Comparison of ENCODE assay signal across 1 cellular context in the genomic region with DNA sequence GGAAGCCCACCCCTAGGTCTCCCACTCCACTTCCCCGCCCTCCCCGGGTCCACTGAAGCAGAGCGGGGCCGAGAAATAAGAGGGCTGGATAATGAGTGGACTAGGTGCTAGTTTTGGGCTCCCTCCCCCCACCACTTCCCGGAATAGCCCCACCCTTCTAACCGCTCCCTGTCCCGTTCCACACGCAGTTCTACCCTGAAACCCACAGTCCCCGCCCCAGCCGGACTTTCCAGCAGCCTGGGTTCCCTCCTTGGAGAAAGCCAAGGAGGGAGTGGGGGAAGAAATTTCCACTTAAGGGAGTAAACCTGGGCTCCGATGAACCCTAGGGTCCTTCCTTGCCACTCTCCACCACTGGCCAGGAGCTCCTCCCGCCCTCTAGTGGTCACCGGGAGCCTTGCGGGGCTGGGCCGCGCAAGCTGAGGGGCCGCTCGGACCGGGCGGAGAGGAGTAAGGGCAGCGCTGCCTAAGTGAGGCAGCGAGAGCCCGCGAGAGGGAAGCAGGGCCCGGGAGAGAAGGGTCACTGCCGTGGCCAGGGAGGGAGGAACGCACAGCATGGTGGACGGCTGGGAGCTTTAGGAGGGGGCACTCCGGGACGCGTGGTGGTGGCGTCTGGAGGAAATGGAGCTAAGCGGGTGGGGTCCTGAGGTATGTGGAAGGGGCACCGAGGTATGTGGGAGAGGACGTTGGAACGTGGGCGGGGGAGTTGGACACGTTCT.
TF ChIP-seq lines count a peak whose summit lies in the region.

No MANE protein-coding gene starts in this region.

TF ChIP-seq in SK-N-SH treated with all-trans-retinoic acid at 6 μM for 48 hours, 23 proteins besides CTCF, POLR2A, EP300 and RAD21 (continued from another document):
- TF ChIP-seq, protein P1, sequence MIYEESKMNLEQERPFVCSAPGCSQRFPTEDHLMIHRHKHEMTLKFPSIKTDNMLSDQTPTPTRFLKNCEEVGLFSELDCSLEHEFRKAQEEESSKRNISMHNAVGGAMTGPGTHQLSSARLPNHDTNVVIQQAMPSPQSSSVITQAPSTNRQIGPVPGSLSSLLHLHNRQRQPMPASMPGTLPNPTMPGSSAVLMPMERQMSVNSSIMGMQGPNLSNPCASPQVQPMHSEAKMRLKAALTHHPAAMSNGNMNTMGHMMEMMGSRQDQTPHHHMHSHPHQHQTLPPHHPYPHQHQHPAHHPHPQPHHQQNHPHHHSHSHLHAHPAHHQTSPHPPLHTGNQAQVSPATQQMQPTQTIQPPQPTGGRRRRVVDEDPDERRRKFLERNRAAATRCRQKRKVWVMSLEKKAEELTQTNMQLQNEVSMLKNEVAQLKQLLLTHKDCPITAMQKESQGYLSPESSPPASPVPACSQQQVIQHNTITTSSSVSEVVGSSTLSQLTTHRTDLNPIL (CRISPR knock-in tag; IDR thresholded peaks at IDR 0.05; ENCODE audit: low read depth) = no peak
- peak; percentile 29; the same call in 1 of the 2 replicates for TF ChIP-seq TOX (CRISPR knock-in tag; IDR thresholded peaks at IDR 0.05; ENCODE audit: borderline replicate concordance)
- no peak for TF ChIP-seq TCF4 (CRISPR knock-in tag; IDR thresholded peaks at IDR 0.05; ENCODE audit: borderline replicate concordance)
- TF ChIP-seq GLIS3 (CRISPR knock-in tag; IDR thresholded peaks at IDR 0.05) = no peak
- TF ChIP-seq SNAI2 (CRISPR knock-in tag; IDR thresholded peaks at IDR 0.05) = no peak
- TF ChIP-seq ZNF70 (CRISPR knock-in tag; IDR thresholded peaks at IDR 0.05) = no peak
- TF ChIP-seq PPARA (CRISPR knock-in tag; IDR thresholded peaks at IDR 0.05; ENCODE audit: borderline replicate concordance) = no peak
- TF ChIP-seq ZFP3 (CRISPR knock-in tag; IDR thresholded peaks at IDR 0.05) = no peak
- TF ChIP-seq OSR1 (CRISPR knock-in tag; IDR thresholded peaks at IDR 0.05) = peak; percentile 21; the same call in 1 of the 2 replicates
- TF ChIP-seq, protein P2, sequence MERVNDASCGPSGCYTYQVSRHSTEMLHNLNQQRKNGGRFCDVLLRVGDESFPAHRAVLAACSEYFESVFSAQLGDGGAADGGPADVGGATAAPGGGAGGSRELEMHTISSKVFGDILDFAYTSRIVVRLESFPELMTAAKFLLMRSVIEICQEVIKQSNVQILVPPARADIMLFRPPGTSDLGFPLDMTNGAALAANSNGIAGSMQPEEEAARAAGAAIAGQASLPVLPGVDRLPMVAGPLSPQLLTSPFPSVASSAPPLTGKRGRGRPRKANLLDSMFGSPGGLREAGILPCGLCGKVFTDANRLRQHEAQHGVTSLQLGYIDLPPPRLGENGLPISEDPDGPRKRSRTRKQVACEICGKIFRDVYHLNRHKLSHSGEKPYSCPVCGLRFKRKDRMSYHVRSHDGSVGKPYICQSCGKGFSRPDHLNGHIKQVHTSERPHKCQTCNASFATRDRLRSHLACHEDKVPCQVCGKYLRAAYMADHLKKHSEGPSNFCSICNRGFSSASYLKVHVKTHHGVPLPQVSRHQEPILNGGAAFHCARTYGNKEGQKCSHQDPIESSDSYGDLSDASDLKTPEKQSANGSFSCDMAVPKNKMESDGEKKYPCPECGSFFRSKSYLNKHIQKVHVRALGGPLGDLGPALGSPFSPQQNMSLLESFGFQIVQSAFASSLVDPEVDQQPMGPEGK (CRISPR knock-in tag; IDR thresholded peaks at IDR 0.05; ENCODE audit: borderline replicate concordance) = no peak
